ENCODE assay signal across 21 cellular contexts in genomic region chr20:11882651-11883050, GRCh38.
"Had no signal": no experiment of that assay in that cellular context is flagged by ENCODE, and none has a peak within 500 bp of the region (broad histone marks: within the 10 kb centered on the region; RNA-seq: fewer than 3 reads in every experiment).

No MANE protein-coding gene starts in this region.

- H3K27me3 ChIP-seq: breast epithelium had no signal

- ATAC-seq: activated CD8-positive, alpha-beta memory T cell treated with anti-CD3 and anti-CD28 coated beads, Interleukin-2, amount 10 ng/mL, durations not matched to agents 7 days and 5 days; T-cell had no signal

- FAIRE-seq: RCC 7860 had no signal

- H3K4me1 ChIP-seq: breast epithelium had no signal

- H3K4me3 ChIP-seq: breast epithelium, SK-N-MC had no signal

- H3K9me3 ChIP-seq: breast epithelium had no signal

- H3K36me3 ChIP-seq: breast epithelium had no signal

- H3K27ac ChIP-seq: breast epithelium, KMS-11, SK-N-MC had no signal

- DNase-seq: activated B cell treated with CpG ODN at 0.5 μM for 24 hours; activated CD4-positive, alpha-beta T cell treated with anti-CD3 and anti-CD28 coated beads for 1 hour; activated CD4-positive, alpha-beta T cell treated with anti-CD3 and anti-CD28 coated beads, Interleukin-2, amount 10 ng/mL, durations not matched to agents 24 days and 14 days; activated CD4-positive, alpha-beta T cell treated with anti-CD3 and anti-CD28 coated beads, Interleukin-2, amount 50 U/mL, for 48 hours; activated CD8-positive, alpha-beta memory T cell treated with anti-CD3 and anti-CD28 coated beads, Interleukin-2, amount 10 ng/mL, durations not matched to agents 7 days and 5 days; activated effector memory CD4-positive, alpha-beta T cell treated with Interleukin-2 at 50 U/mL for 16 hours; activated naive CD4-positive, alpha-beta T cell; activated T-cell treated with anti-CD3 and anti-CD28 coated beads, Interleukin-2, amount 50 U/mL, for 24 hours; aorta; NCI-H1105; NCI-H1436; NCI-H1694 treated with DMSO at 0.1 percent for 48 hours; NCI-H2029 treated with DMSO at 0.1 percent for 48 hours; NCI-H524; T-cell; T-helper 2 cell; T1000 had no signal
